19 cellular contexts compared by ENCODE assay signal in genomic region chr13:74825949-74826246, GRCh38.
"Had no signal": no experiment of that assay in that cellular context is flagged by ENCODE, and none has a peak within 500 bp of the region (broad histone marks: within the 10 kb centered on the region; RNA-seq: fewer than 3 reads in every experiment).

No MANE protein-coding gene starts in this region.

- H3K4me3 Mint-ChIP-seq: effector memory CD8-positive, alpha-beta T cell; naive thymus-derived CD8-positive, alpha-beta T cell; neural crest cell; stimulated activated effector memory CD8-positive, alpha-beta T cell treated with anti-CD3 and anti-CD28 coated beads, Interleukin-12 subunit alpha, Interleukin-12 subunit beta, amount 100 ng/mL, for 72 hours; stimulated activated naive CD8-positive, alpha-beta T cell treated with anti-CD3 and anti-CD28 coated beads, Interleukin-15, Interleukin-2, amounts not matched to agents 100 ng/mL and 50 ng/mL, for 24 hours had no signal

- H3K27ac Mint-ChIP-seq: effector memory CD8-positive, alpha-beta T cell; naive thymus-derived CD8-positive, alpha-beta T cell; stimulated activated effector memory CD8-positive, alpha-beta T cell treated with anti-CD3 and anti-CD28 coated beads, Interleukin-12 subunit alpha, Interleukin-12 subunit beta, amount 100 ng/mL, for 72 hours; stimulated activated naive CD8-positive, alpha-beta T cell treated with anti-CD3 and anti-CD28 coated beads, Interleukin-15, Interleukin-2, amounts not matched to agents 100 ng/mL and 50 ng/mL, for 24 hours had no signal

- H3K79me2 ChIP-seq: parathyroid adenoma had no signal

- H3K36me3 ChIP-seq: heart left ventricle, prostate gland, tibial nerve, upper lobe of right lung, vagina had no signal

- H3K9me3 ChIP-seq: heart left ventricle, mucosa of descending colon, prostate gland, testis, tibial nerve, upper lobe of right lung, vagina had no signal

- H3K9me3 Mint-ChIP-seq: effector memory CD8-positive, alpha-beta T cell; naive thymus-derived CD8-positive, alpha-beta T cell; neural crest cell; stimulated activated effector memory CD8-positive, alpha-beta T cell treated with anti-CD3 and anti-CD28 coated beads, Interleukin-12 subunit alpha, Interleukin-12 subunit beta, amount 100 ng/mL, for 72 hours; stimulated activated naive CD8-positive, alpha-beta T cell treated with anti-CD3 and anti-CD28 coated beads, Interleukin-15, Interleukin-2, amounts not matched to agents 100 ng/mL and 50 ng/mL, for 24 hours had no signal

- H3K9ac ChIP-seq: parathyroid adenoma had no signal

- H3K27me3 ChIP-seq: heart left ventricle, testis, tibial nerve, upper lobe of right lung, vagina had no signal

- H2AFZ ChIP-seq: parathyroid adenoma had no signal

- ATAC-seq: effector memory CD8-positive, alpha-beta T cell; left colon; mucosa of descending colon; naive thymus-derived CD8-positive, alpha-beta T cell; stimulated activated effector memory CD8-positive, alpha-beta T cell treated with anti-CD3 and anti-CD28 coated beads, Interleukin-12 subunit alpha, Interleukin-12 subunit beta, amount 100 ng/mL, for 72 hours; upper lobe of right lung had no signal

- H3K27me3 Mint-ChIP-seq: naive thymus-derived CD8-positive, alpha-beta T cell; stimulated activated naive CD8-positive, alpha-beta T cell treated with anti-CD3 and anti-CD28 coated beads, Interleukin-15, Interleukin-2, amounts not matched to agents 100 ng/mL and 50 ng/mL, for 24 hours had no signal

- DNase-seq: effector memory CD8-positive, alpha-beta T cell; erythroblast; hippocampal formation; left colon; mucosa of descending colon; naive thymus-derived CD8-positive, alpha-beta T cell; nucleus accumbens; stimulated activated CD4-positive, alpha-beta T cell treated with anti-CD3 and anti-CD28 coated beads, Interleukin-4, amount 100 ng/mL, for 1 hour; stimulated activated CD8-positive, alpha-beta memory T cell treated with anti-CD3 and anti-CD28 coated beads, Interleukin-4, amount 100 ng/mL, for 48 hours; testis; upper lobe of right lung had no signal

- H3K36me3 Mint-ChIP-seq: naive thymus-derived CD8-positive, alpha-beta T cell; stimulated activated effector memory CD8-positive, alpha-beta T cell treated with anti-CD3 and anti-CD28 coated beads, Interleukin-12 subunit alpha, Interleukin-12 subunit beta, amount 100 ng/mL, for 72 hours had no signal

- H3K4me3 ChIP-seq: heart left ventricle, mucosa of descending colon, prostate gland, testis, tibial nerve, upper lobe of right lung, vagina had no signal

- H3K4me1 Mint-ChIP-seq: naive thymus-derived CD8-positive, alpha-beta T cell; stimulated activated effector memory CD8-positive, alpha-beta T cell treated with anti-CD3 and anti-CD28 coated beads, Interleukin-12 subunit alpha, Interleukin-12 subunit beta, amount 100 ng/mL, for 72 hours had no signal

- H3K27ac ChIP-seq: parathyroid adenoma, prostate gland, testis, tibial nerve, upper lobe of right lung, vagina had no signal

- H3K4me1 ChIP-seq: parathyroid adenoma, prostate gland, testis, upper lobe of right lung, vagina had no signal
